11 cellular contexts compared by ENCODE assay signal in the genomic region with DNA sequence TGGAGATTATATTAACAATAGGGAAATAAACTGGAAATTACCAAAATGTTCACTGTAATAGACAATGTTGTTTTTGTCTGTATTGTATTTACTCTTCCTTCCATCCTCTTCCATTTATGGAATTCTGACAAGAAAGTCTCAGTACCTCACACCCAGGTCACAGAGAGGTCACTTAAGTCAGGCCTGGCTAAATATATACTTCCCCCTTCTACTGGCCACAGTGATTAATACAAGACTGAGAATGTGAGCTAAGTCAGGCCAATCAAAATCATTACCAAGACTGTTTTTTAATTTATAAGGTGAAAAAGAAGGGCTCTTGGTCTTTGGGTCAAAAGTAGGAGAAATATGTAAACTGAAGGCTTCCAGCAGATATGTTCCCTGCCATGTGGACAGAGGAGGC.
DNase-seq lines count a peak whose midpoint lies in the region; ATAC-seq lines count a peak whose summit lies in the region.
"Had no signal": no experiment of that assay in that cellular context is flagged by ENCODE, and none has a peak within 500 bp of the region (broad histone marks: within the 10 kb centered on the region; RNA-seq: fewer than 3 reads in every experiment).

No MANE protein-coding gene starts in this region.

- H3K9me3 Mint-ChIP-seq in activated naive CD8-positive, alpha-beta T cell (ENCODE audit: low read depth): no peaks in the 10 kb centered on the region
- H3K9me3 Mint-ChIP-seq in activated naive CD8-positive, alpha-beta T cell treated with anti-CD3 and anti-CD28 coated beads for 36 hours: peaks cover 2% of the 10 kb centered on the region
- H3K9me3 Mint-ChIP-seq: activated B cell treated with CpG ODN at 0.5 μM for 24 hours had no signal

- H3K4me3 Mint-ChIP-seq in activated naive CD8-positive, alpha-beta T cell: no peak overlapping the region
- no peak overlapping the region for H3K4me3 Mint-ChIP-seq in activated naive CD8-positive, alpha-beta T cell treated with anti-CD3 and anti-CD28 coated beads for 36 hours
- H3K4me3 Mint-ChIP-seq: activated B cell treated with CpG ODN at 0.5 μM for 24 hours had no signal

- DNase-seq in activated naive CD8-positive, alpha-beta T cell treated with anti-CD3 and anti-CD28 coated beads for 36 hours: no peak
- DNase-seq in RPMI8226: peak; percentile 10
- DNase-seq in renal cortical epithelial cell (ENCODE audit: low read depth): peak; percentile 53
- no peak for DNase-seq in NCI-H187 (lab: John Stamatoyannopoulos, UW)
- DNase-seq in stimulated activated CD4-positive, alpha-beta T cell treated with anti-CD3 and anti-CD28 coated beads, Interleukin-15, amount 100 ng/mL, for 24 hours: no peak
- DNase-seq: activated B cell treated with CpG ODN at 0.5 μM for 24 hours, anterior cingulate cortex, NCI-H774 had no signal

- peak; percentile 70 for ATAC-seq in HG02938 (IDR thresholded peaks at IDR 0.05; ENCODE audit: unreplicated experiment)
- no peak for ATAC-seq in GM21529 (IDR thresholded peaks at IDR 0.05; ENCODE audit: unreplicated experiment)

- H3K36me3 Mint-ChIP-seq in activated naive CD8-positive, alpha-beta T cell: peaks cover 11% of the 10 kb centered on the region
- peaks cover 24% of the 10 kb centered on the region for H3K36me3 Mint-ChIP-seq in activated naive CD8-positive, alpha-beta T cell treated with anti-CD3 and anti-CD28 coated beads for 36 hours

- no peaks in the 10 kb centered on the region for H3K27me3 Mint-ChIP-seq in activated naive CD8-positive, alpha-beta T cell
- no peaks in the 10 kb centered on the region for H3K27me3 Mint-ChIP-seq in activated naive CD8-positive, alpha-beta T cell treated with anti-CD3 and anti-CD28 coated beads for 36 hours
- H3K27me3 Mint-ChIP-seq: activated B cell treated with CpG ODN at 0.5 μM for 24 hours had no signal

- H3K4me1 Mint-ChIP-seq in activated naive CD8-positive, alpha-beta T cell (ENCODE audit: low read depth): peaks cover 59% of the 10 kb centered on the region
- H3K4me1 Mint-ChIP-seq in activated naive CD8-positive, alpha-beta T cell treated with anti-CD3 and anti-CD28 coated beads for 36 hours: peaks cover 42% of the 10 kb centered on the region

- peak overlapping the region; percentile 5 for H3K27ac Mint-ChIP-seq in activated naive CD8-positive, alpha-beta T cell
- H3K27ac Mint-ChIP-seq in activated naive CD8-positive, alpha-beta T cell treated with anti-CD3 and anti-CD28 coated beads for 36 hours: no peak overlapping the region
- H3K27ac Mint-ChIP-seq: activated B cell treated with CpG ODN at 0.5 μM for 24 hours had no signal

Comparison
In these comparisons a context has a peak if more than half of its experiments do, and no peak if none do; other contexts are left out.
1. DNase-seq: peak in RPMI8226 (single experiment) and renal cortical epithelial cell (single experiment); none in activated naive CD8-positive, alpha-beta T cell treated with anti-CD3 and anti-CD28 coated beads for 36 hours (single experiment), NCI-H187 (0 of 2) and stimulated activated CD4-positive, alpha-beta T cell treated with anti-CD3 and anti-CD28 coated beads, Interleukin-15, amount 100 ng/mL, for 24 hours (single experiment).